28 cellular contexts compared by ENCODE assay signal in the genomic region with DNA sequence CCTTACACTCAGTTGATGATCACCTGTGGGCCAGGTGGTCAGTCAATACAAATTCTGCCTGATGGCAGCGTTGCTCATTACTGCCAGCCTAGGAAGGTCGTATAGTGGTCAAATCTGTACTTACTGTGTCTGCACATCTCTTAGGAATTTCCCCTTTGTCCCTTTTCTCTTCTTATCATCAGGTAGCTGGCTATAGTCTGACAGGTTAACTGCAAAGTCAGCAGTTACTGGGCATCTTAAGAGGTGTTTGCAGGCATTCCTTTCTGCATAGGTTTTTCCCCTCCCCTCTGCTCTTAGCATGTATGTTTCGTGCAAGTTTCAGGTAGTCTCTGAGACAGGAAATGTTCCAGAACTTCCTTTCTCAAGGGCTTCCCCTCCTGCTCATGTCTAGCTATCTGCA.
"Had no signal": no experiment of that assay in that cellular context is flagged by ENCODE, and none has a peak within 500 bp of the region (broad histone marks: within the 10 kb centered on the region; RNA-seq: fewer than 3 reads in every experiment).

No MANE protein-coding gene starts in this region.

- H3K9ac ChIP-seq: neural progenitor cell, parathyroid adenoma had no signal

- H3K27me3 ChIP-seq: esophagus muscularis mucosa, neural progenitor cell, testis, transverse colon had no signal

- H3K9me3 Mint-ChIP-seq: activated CD4-positive, alpha-beta T cell treated with anti-CD3 and anti-CD28 coated beads, Interleukin-2, amount 10 ng/mL, durations not matched to agents 24 days and 14 days; activated naive CD8-positive, alpha-beta T cell treated with anti-CD3 and anti-CD28 coated beads, Interleukin-2, amount 50 U/mL, for 24 hours; activated T-helper 2 cell treated with anti-CD3 and anti-CD28 coated beads, Interferon-gamma antibody, Interleukin-2, Interleukin-4, amounts not matched to agents 10 μg/mL and 5 μg/mL and 100 μg/mL, durations not matched to agents 14 hours and 24 hours and 36 hours; endodermal cell; neural progenitor cell had no signal

- H2AFZ ChIP-seq: parathyroid adenoma had no signal

- H3K4me3 Mint-ChIP-seq: activated CD4-positive, alpha-beta T cell treated with anti-CD3 and anti-CD28 coated beads, Interleukin-2, amount 10 ng/mL, durations not matched to agents 24 days and 14 days; activated CD8-positive, alpha-beta memory T cell treated with anti-CD3 and anti-CD28 coated beads, Interleukin-2, amount 10 ng/mL, durations not matched to agents 7 days and 5 days; activated CD8-positive, alpha-beta T cell treated with anti-CD3 and anti-CD28 coated beads, Interleukin-2, amount 10 ng/mL, durations not matched to agents 7 days and 5 days; activated naive CD4-positive, alpha-beta T cell treated with anti-CD3 and anti-CD28 coated beads, Interleukin-2, amount 50 U/mL, for 24 hours; activated naive CD8-positive, alpha-beta T cell treated with anti-CD3 and anti-CD28 coated beads, Interleukin-2, amount 50 U/mL, for 24 hours; dendritic cell treated with granulocyte-macrophage colony-stimulating factor and Interleukin-4, amounts not matched to agents 40 ng/mL and 50 ng/mL, for 4 days; endodermal cell; natural killer cell; neural progenitor cell; T-helper 17 cell had no signal

- H3K4me3 ChIP-seq: esophagus muscularis mucosa, neural progenitor cell, psoas muscle, testis, transverse colon had no signal

- H3K27ac ChIP-seq: esophagus muscularis mucosa, neural progenitor cell, parathyroid adenoma, psoas muscle, testis, transverse colon, WERI-Rb-1 had no signal

- H3K27ac Mint-ChIP-seq: activated CD4-positive, alpha-beta T cell treated with anti-CD3 and anti-CD28 coated beads, Interleukin-2, amount 10 ng/mL, durations not matched to agents 24 days and 14 days; activated CD8-positive, alpha-beta memory T cell treated with anti-CD3 and anti-CD28 coated beads, Interleukin-2, amount 10 ng/mL, durations not matched to agents 7 days and 5 days; activated CD8-positive, alpha-beta T cell treated with anti-CD3 and anti-CD28 coated beads, Interleukin-2, amount 10 ng/mL, durations not matched to agents 7 days and 5 days; activated naive CD4-positive, alpha-beta T cell treated with anti-CD3 and anti-CD28 coated beads, Interleukin-2, amount 50 U/mL, for 24 hours; activated naive CD8-positive, alpha-beta T cell treated with anti-CD3 and anti-CD28 coated beads, Interleukin-2, amount 50 U/mL, for 24 hours; activated T-helper 2 cell treated with anti-CD3 and anti-CD28 coated beads, Interferon-gamma antibody, Interleukin-2, Interleukin-4, amounts not matched to agents 10 μg/mL and 5 μg/mL and 100 μg/mL, durations not matched to agents 14 hours and 24 hours and 36 hours; dendritic cell treated with granulocyte-macrophage colony-stimulating factor and Interleukin-4, amounts not matched to agents 40 ng/mL and 50 ng/mL, for 4 days; endodermal cell; natural killer cell; neural progenitor cell; T-helper 17 cell had no signal

- DNase-seq: activated CD4-positive, alpha-beta T cell treated with anti-CD3 and anti-CD28 coated beads, Interleukin-2, amount 10 ng/mL, durations not matched to agents 24 days and 14 days; activated CD4-positive, CD25-positive, alpha-beta regulatory T cell treated with anti-CD3 and anti-CD28 coated beads, Interleukin-2, amount 50 U/mL, for 72 hours; activated CD8-positive, alpha-beta memory T cell treated with anti-CD3 and anti-CD28 coated beads, Interleukin-2, amount 10 ng/mL, durations not matched to agents 7 days and 5 days; activated CD8-positive, alpha-beta T cell treated with anti-CD3 and anti-CD28 coated beads, Interleukin-2, amount 10 ng/mL, durations not matched to agents 7 days and 5 days; activated naive CD8-positive, alpha-beta T cell treated with anti-CD3 and anti-CD28 coated beads, Interleukin-2, amount 50 U/mL, for 24 hours; activated T-cell treated with anti-CD3 and anti-CD28 coated beads, Interleukin-2, amount 50 U/mL, for 48 hours; amygdala; central memory CD4-positive, alpha-beta T cell; endodermal cell; foreskin melanocyte; glutamatergic neuron; kidney; natural killer cell; occipital lobe; psoas muscle; stimulated activated CD4-positive, alpha-beta T cell treated with anti-CD3 and anti-CD28 coated beads, Interleukin-2, amount 100 ng/mL, for 48 hours; stimulated activated naive CD4-positive, alpha-beta T cell treated with Interleukin-2 at 50 U/mL for 16 hours; T-helper 17 cell; T1000; testis; transverse colon; WERI-Rb-1 had no signal

- H3K36me3 Mint-ChIP-seq: activated CD8-positive, alpha-beta memory T cell treated with anti-CD3 and anti-CD28 coated beads, Interleukin-2, amount 10 ng/mL, durations not matched to agents 7 days and 5 days; activated naive CD4-positive, alpha-beta T cell treated with anti-CD3 and anti-CD28 coated beads, Interleukin-2, amount 50 U/mL, for 24 hours; natural killer cell; neural progenitor cell had no signal

- H3K4me1 Mint-ChIP-seq: activated CD4-positive, alpha-beta T cell treated with anti-CD3 and anti-CD28 coated beads, Interleukin-2, amount 10 ng/mL, durations not matched to agents 24 days and 14 days; activated CD8-positive, alpha-beta memory T cell treated with anti-CD3 and anti-CD28 coated beads, Interleukin-2, amount 10 ng/mL, durations not matched to agents 7 days and 5 days; activated naive CD4-positive, alpha-beta T cell treated with anti-CD3 and anti-CD28 coated beads, Interleukin-2, amount 50 U/mL, for 24 hours; activated naive CD8-positive, alpha-beta T cell treated with anti-CD3 and anti-CD28 coated beads, Interleukin-2, amount 50 U/mL, for 24 hours; endodermal cell; natural killer cell; T-helper 17 cell had no signal

- H3K79me2 ChIP-seq: parathyroid adenoma had no signal

- H3K4me1 ChIP-seq: esophagus muscularis mucosa, parathyroid adenoma, psoas muscle, testis, transverse colon had no signal

- H3K36me3 ChIP-seq: esophagus muscularis mucosa, neural progenitor cell, transverse colon, WERI-Rb-1 had no signal

- ATAC-seq: activated CD8-positive, alpha-beta memory T cell treated with anti-CD3 and anti-CD28 coated beads, Interleukin-2, amount 10 ng/mL, durations not matched to agents 7 days and 5 days; activated CD8-positive, alpha-beta T cell treated with anti-CD3 and anti-CD28 coated beads, Interleukin-2, amount 10 ng/mL, durations not matched to agents 7 days and 5 days; activated naive CD8-positive, alpha-beta T cell treated with anti-CD3 and anti-CD28 coated beads, Interleukin-2, amount 50 U/mL, for 24 hours; natural killer cell; psoas muscle; T-helper 17 cell had no signal

- H3K4me2 ChIP-seq: neural progenitor cell had no signal

- H3K9me3 ChIP-seq: esophagus muscularis mucosa, psoas muscle, testis, transverse colon had no signal

- H3K27me3 Mint-ChIP-seq: activated CD4-positive, alpha-beta T cell treated with anti-CD3 and anti-CD28 coated beads, Interleukin-2, amount 10 ng/mL, durations not matched to agents 24 days and 14 days; activated CD8-positive, alpha-beta memory T cell treated with anti-CD3 and anti-CD28 coated beads, Interleukin-2, amount 10 ng/mL, durations not matched to agents 7 days and 5 days; activated naive CD4-positive, alpha-beta T cell treated with anti-CD3 and anti-CD28 coated beads, Interleukin-2, amount 50 U/mL, for 24 hours; activated naive CD8-positive, alpha-beta T cell treated with anti-CD3 and anti-CD28 coated beads, Interleukin-2, amount 50 U/mL, for 24 hours; dendritic cell treated with granulocyte-macrophage colony-stimulating factor and Interleukin-4, amounts not matched to agents 40 ng/mL and 50 ng/mL, for 4 days; T-helper 17 cell had no signal
